1 cellular context compared by ENCODE assay signal in the genomic region with DNA sequence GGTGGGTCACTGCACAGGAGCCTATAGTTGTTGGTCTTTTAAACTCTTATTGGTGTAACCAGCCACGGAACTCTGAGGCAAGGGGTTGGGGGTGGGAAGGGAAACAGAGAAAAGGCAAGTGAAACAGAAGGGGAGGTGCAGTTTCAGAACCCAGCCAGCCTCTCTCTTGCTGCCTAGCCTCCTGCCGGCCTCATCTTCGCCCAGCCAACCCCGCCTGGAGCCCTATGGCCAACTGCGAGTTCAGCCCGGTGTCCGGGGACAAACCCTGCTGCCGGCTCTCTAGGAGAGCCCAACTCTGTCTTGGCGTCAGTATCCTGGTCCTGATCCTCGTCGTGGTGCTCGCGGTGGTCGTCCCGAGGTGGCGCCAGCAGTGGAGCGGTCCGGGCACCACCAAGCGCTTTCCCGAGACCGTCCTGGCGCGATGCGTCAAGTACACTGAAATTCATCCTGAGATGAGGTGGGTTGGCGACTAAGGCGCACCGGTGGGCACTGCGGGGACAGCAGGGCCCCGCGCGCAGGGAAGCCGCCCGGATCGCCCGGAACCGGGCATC.
TF ChIP-seq lines count a peak whose summit lies in the region.

CD38 (plus strand) TSS at position 138 of the 551 bp plus-strand sequence; CDS start at position 225, 87 bp downstream.

TF ChIP-seq in neural cell, 6 proteins besides CTCF, POLR2A, EP300 and RAD21 (continued from another document):
- no peak for TF ChIP-seq REST (IDR thresholded peaks at IDR 0.05; ENCODE audit: borderline replicate concordance)
